2 cellular contexts compared by ENCODE assay signal in the genomic region with DNA sequence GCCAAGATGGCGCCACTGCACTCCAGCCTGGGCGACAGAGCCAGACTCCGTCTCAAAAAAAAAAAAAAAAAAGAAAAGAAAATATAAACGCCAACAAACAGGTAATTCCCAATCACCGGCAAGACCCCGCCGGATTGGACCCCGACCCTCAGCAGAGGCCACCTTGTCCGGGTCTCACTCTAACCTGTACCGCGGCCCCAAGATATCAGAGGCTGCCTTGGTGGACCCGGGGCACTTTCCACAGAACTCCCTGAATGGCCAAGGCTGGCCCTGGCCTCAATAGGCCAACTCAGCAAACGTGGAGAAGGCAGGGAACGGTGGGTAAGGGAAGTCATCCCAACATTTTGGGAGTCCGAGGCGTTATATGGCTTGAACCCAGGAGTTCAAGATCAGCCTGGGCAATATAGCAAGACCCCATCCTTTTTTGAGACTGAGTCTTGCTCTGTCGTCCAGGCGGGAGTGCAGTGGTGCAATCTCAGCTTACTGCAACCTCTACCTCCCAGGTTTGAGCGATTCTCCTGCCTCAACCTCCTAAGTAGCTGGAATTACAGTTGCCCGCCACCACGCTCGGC.
TF ChIP-seq lines count a peak whose summit lies in the region.

No MANE protein-coding gene starts in this region.

TF ChIP-seq in WTC11, 78 proteins besides CTCF, POLR2A, EP300 and RAD21:
- TF ChIP-seq, protein P1, sequence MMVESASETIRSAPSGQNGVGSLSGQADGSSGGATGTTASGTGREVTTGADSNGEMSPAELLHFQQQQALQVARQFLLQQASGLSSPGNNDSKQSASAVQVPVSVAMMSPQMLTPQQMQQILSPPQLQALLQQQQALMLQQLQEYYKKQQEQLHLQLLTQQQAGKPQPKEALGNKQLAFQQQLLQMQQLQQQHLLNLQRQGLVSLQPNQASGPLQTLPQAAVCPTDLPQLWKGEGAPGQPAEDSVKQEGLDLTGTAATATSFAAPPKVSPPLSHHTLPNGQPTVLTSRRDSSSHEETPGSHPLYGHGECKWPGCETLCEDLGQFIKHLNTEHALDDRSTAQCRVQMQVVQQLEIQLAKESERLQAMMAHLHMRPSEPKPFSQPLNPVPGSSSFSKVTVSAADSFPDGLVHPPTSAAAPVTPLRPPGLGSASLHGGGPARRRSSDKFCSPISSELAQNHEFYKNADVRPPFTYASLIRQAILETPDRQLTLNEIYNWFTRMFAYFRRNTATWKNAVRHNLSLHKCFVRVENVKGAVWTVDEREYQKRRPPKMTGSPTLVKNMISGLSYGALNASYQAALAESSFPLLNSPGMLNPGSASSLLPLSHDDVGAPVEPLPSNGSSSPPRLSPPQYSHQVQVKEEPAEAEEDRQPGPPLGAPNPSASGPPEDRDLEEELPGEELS (CRISPR knock-in tag; IDR thresholded peaks at IDR 0.05) = no peak
- TF ChIP-seq ZNF121 (CRISPR knock-in tag; IDR thresholded peaks at IDR 0.05) = 0 out of 2 replicates have a peak, but pooled peaks have one; percentile 33

TF ChIP-seq in HepG2, 621 proteins besides CTCF, POLR2A, EP300 and RAD21:
- TF ChIP-seq ZNF121 (CRISPR knock-in tag; IDR thresholded peaks at IDR 0.05) (peak; percentile 28; the same call in 1 of the 2 replicates), ARNT2 (CRISPR knock-in tag; IDR thresholded peaks at IDR 0.05; ENCODE audit: low read depth) (no peak)
